In the genomic region with DNA sequence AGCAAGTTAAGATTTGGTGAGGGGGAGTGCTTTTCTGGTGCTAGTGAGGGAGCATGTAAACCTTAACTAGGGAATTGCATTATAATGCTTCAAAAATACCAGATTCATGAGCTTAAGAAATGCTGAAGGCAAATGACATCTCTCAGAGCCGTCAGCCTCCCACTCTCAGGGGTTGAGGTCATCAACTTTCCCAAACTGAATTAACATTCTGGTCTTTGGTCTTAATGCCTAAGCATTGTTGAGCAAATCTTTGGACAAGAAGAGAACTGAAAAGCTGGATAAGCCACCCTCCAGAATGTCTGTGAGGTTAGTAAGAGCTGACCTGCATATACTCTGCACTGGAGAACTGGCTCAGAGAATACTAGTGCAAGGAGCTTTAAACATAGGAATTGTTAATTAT, we compare ENCODE assay signal across 25 cellular contexts.
DNase-seq lines count a peak whose midpoint lies in the region; ATAC-seq and TF ChIP-seq lines count a peak whose summit lies in the region.
"Had no signal": no experiment of that assay in that cellular context is flagged by ENCODE, and none has a peak within 500 bp of the region (broad histone marks: within the 10 kb centered on the region; RNA-seq: fewer than 3 reads in every experiment).

No MANE protein-coding gene starts in this region.

- peaks cover 1% of the 10 kb centered on the region for H3K27me3 Mint-ChIP-seq in endothelial cell (ENCODE audit: unreplicated experiment)
- H3K27me3 Mint-ChIP-seq: CD4-positive, alpha-beta T cell had no signal

- H3K36me3 Mint-ChIP-seq in endothelial cell (ENCODE audit: low read depth, unreplicated experiment): no peaks in the 10 kb centered on the region
- H3K36me3 Mint-ChIP-seq: CD14-positive monocyte; CD8-positive, alpha-beta memory T cell had no signal

- H3K9me3 ChIP-seq in left ventricle myocardium inferior (replicated peaks) (peaks cover 6% of the 10 kb centered on the region), HUES48 (ENCODE audit: control insufficient read depth, insufficient read depth, low read length) (no peaks in the 10 kb centered on the region), parathyroid adenoma (ENCODE audit: control insufficient read depth, low read length) (no peaks in the 10 kb centered on the region)
- H3K9me3 ChIP-seq: A549 had no signal

- H3K27me3 ChIP-seq in left ventricle myocardium inferior (ENCODE audit: low read depth): no peaks in the 10 kb centered on the region
- H3K27me3 ChIP-seq in HUES48 (ENCODE audit: control insufficient read depth, insufficient read depth, low read length): no peaks in the 10 kb centered on the region
- H3K27me3 ChIP-seq in parathyroid adenoma (ENCODE audit: control insufficient read depth, insufficient read depth, low read length): no peaks in the 10 kb centered on the region
- H3K27me3 ChIP-seq: BE2C; BLaER1 treated with 17β-estradiol and CSF1 and Interleukin-3, amounts not matched to agents 10 nM and 100 nM had no signal

- H3K27ac Mint-ChIP-seq in endothelial cell (ENCODE audit: unreplicated experiment): peak overlapping the region; percentile 79
- H3K27ac Mint-ChIP-seq: CD14-positive monocyte; CD4-positive, alpha-beta T cell; CD8-positive, alpha-beta memory T cell had no signal

- H3K9ac ChIP-seq in HUES48 (ENCODE audit: low read depth, low read length) (no peak overlapping the region), parathyroid adenoma (no peak overlapping the region)
- H3K9ac ChIP-seq: BLaER1 treated with 17β-estradiol and CSF1 and Interleukin-3, amounts not matched to agents 10 nM and 100 nM; GM23248 had no signal

- no peak for ATAC-seq in left cardiac atrium
- ATAC-seq in GM19351 (IDR thresholded peaks at IDR 0.05; ENCODE audit: unreplicated experiment): no peak
- ATAC-seq: A549, GM12878, HCT116 had no signal

- DNase-seq in left ventricle myocardium inferior: no peak
- no peak for DNase-seq in left cardiac atrium
- DNase-seq in endothelial cell (ENCODE audit: low spot score): no peak
- no peak for DNase-seq in GM20000 (ENCODE audit: low spot score)
- no peak for DNase-seq in lower leg skin (ENCODE audit: low spot score in 2 of 2)
- DNase-seq: 8988T; ACHN; AML-193; BE2C; CD4-positive, alpha-beta T cell; CD8-positive, alpha-beta memory T cell; DMS 273 treated with DMSO at 0.1 percent for 48 hours; DMS79; EL; GDM1; GM23248; H9 had no signal

- H3K4me2 ChIP-seq in parathyroid adenoma (ENCODE audit: low read length): no peak overlapping the region
- H3K4me2 ChIP-seq: A549; BLaER1 treated with 17β-estradiol and CSF1 and Interleukin-3, amounts not matched to agents 10 nM and 100 nM had no signal

- no peak overlapping the region for H3K4me3 ChIP-seq in left ventricle myocardium inferior
- H3K4me3 ChIP-seq in HUES48 (ENCODE audit: low read depth, low read length): no peak overlapping the region
- H3K4me3 ChIP-seq in parathyroid adenoma (ENCODE audit: low read depth, low read length): no peak overlapping the region
- no peak overlapping the region for H3K4me3 ChIP-seq in lower leg skin (ENCODE audit: low read depth, poor library complexity, severe bottlenecking)
- H3K4me3 ChIP-seq: A549; BLaER1 treated with 17β-estradiol and CSF1 and Interleukin-3, amounts not matched to agents 10 nM and 100 nM; GM12878; GM23248 had no signal

- no peaks in the 10 kb centered on the region for H3K79me2 ChIP-seq in parathyroid adenoma

- H3K27ac ChIP-seq in left ventricle myocardium inferior (replicated peaks) (peak overlapping the region; percentile 65), HUES48 (ENCODE audit: low read depth, low read length) (peak overlapping the region; percentile 56), parathyroid adenoma (no peak overlapping the region)
- H3K27ac ChIP-seq: A549; BLaER1 treated with 17β-estradiol and CSF1 and Interleukin-3, amounts not matched to agents 10 nM and 100 nM; GM23248 had no signal

- 78 to 80% methylated on average over 1 of the region's 1 CpG for WGBS in lower leg skin, 2 donors

- H3K4me1 ChIP-seq in left ventricle myocardium inferior (peaks cover 12% of the 10 kb centered on the region), HUES48 (ENCODE audit: control insufficient read depth, insufficient read depth, low read length) (peaks cover 9% of the 10 kb centered on the region), parathyroid adenoma (no peaks in the 10 kb centered on the region)
- H3K4me1 ChIP-seq: A549; BLaER1 treated with 17β-estradiol and CSF1 and Interleukin-3, amounts not matched to agents 10 nM and 100 nM had no signal

- peak overlapping the region; percentile 2 for H2AFZ ChIP-seq in parathyroid adenoma
- H2AFZ ChIP-seq: GM23248 had no signal

- TF ChIP-seq POLR2A in lower leg skin (IDR thresholded peaks at IDR 0.05): no peak

- H3K4me1 Mint-ChIP-seq in endothelial cell (ENCODE audit: unreplicated experiment): peaks cover 63% of the 10 kb centered on the region
- H3K4me1 Mint-ChIP-seq: CD14-positive monocyte; CD8-positive, alpha-beta memory T cell had no signal

- H3K9me3 Mint-ChIP-seq in endothelial cell (ENCODE audit: unreplicated experiment): no peaks in the 10 kb centered on the region
- H3K9me3 Mint-ChIP-seq: CD4-positive, alpha-beta T cell; H9 had no signal

- no peak for TF ChIP-seq CTCF in left ventricle myocardium inferior (IDR thresholded peaks at IDR 0.05; ENCODE audit: borderline replicate concordance)
- no peak for TF ChIP-seq CTCF in endothelial cell (IDR thresholded peaks at IDR 0.05; ENCODE audit: unreplicated experiment)
- no peak for TF ChIP-seq CTCF in parathyroid adenoma (IDR thresholded peaks at IDR 0.05)
- no peak for TF ChIP-seq CTCF in GM20000 (IDR thresholded peaks at IDR 0.05; ENCODE audit: extremely low read depth, missing control alignments)
- no peak for TF ChIP-seq CTCF in lower leg skin (IDR thresholded peaks at IDR 0.05)

- H3K4me3 Mint-ChIP-seq in endothelial cell (ENCODE audit: unreplicated experiment): no peak overlapping the region
- H3K4me3 Mint-ChIP-seq: CD14-positive monocyte; CD4-positive, alpha-beta T cell; CD8-positive, alpha-beta memory T cell; H9 had no signal

- intact Hi-C loops in left ventricle myocardium inferior (cut with micrococcal nuclease) (no loop called here), left cardiac atrium (cut with DNase I) (no loop called here), lower leg skin (cut with DNase I; ENCODE audit: low total_unique reads) (no loop called here)

- no peaks in the 10 kb centered on the region for H3K36me3 ChIP-seq in left ventricle myocardium inferior
- H3K36me3 ChIP-seq in HUES48 (ENCODE audit: control insufficient read depth, insufficient read depth, low read length): no peaks in the 10 kb centered on the region
- no peaks in the 10 kb centered on the region for H3K36me3 ChIP-seq in parathyroid adenoma (ENCODE audit: control insufficient read depth, insufficient read depth, low read length)
- H3K36me3 ChIP-seq: BE2C; BLaER1 treated with 17β-estradiol and CSF1 and Interleukin-3, amounts not matched to agents 10 nM and 100 nM had no signal
